ENCODE assay signal across 1 cellular context in genomic region chr10:14389981-14390590, GRCh38.
TF ChIP-seq lines count a peak whose summit lies in the region.

No MANE protein-coding gene starts in this region.

TF ChIP-seq in GM12878, 131 proteins besides CTCF, POLR2A, EP300 and RAD21 (continued from another document):
- TF ChIP-seq, protein P1, sequence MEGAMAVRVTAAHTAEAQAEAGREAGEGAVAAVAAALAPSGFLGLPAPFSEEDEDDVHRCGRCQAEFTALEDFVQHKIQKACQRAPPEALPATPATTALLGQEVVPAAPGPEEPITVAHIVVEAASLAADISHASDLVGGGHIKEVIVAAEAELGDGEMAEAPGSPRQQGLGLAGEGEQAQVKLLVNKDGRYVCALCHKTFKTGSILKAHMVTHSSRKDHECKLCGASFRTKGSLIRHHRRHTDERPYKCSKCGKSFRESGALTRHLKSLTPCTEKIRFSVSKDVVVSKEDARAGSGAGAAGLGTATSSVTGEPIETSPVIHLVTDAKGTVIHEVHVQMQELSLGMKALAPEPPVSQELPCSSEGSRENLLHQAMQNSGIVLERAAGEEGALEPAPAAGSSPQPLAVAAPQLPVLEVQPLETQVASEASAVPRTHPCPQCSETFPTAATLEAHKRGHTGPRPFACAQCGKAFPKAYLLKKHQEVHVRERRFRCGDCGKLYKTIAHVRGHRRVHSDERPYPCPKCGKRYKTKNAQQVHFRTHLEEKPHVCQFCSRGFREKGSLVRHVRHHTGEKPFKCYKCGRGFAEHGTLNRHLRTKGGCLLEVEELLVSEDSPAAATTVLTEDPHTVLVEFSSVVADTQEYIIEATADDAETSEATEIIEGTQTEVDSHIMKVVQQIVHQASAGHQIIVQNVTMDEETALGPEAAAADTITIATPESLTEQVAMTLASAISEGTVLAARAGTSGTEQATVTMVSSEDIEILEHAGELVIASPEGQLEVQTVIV (IDR thresholded peaks at IDR 0.05; ENCODE audit: borderline replicate concordance, partially characterized antibody) = no peak
- TF ChIP-seq ATF7 (IDR thresholded peaks at IDR 0.05; ENCODE audit: low read depth) = peak; percentile 87
- no peak for TF ChIP-seq HCFC1 (IDR thresholded peaks at IDR 0.05; ENCODE audit: low read length)
- TF ChIP-seq CBFB (IDR thresholded peaks at IDR 0.05; ENCODE audit: low read depth) = peak; percentile 92
